Comparison of ENCODE assay signal across 10 cellular contexts in the genomic region with DNA sequence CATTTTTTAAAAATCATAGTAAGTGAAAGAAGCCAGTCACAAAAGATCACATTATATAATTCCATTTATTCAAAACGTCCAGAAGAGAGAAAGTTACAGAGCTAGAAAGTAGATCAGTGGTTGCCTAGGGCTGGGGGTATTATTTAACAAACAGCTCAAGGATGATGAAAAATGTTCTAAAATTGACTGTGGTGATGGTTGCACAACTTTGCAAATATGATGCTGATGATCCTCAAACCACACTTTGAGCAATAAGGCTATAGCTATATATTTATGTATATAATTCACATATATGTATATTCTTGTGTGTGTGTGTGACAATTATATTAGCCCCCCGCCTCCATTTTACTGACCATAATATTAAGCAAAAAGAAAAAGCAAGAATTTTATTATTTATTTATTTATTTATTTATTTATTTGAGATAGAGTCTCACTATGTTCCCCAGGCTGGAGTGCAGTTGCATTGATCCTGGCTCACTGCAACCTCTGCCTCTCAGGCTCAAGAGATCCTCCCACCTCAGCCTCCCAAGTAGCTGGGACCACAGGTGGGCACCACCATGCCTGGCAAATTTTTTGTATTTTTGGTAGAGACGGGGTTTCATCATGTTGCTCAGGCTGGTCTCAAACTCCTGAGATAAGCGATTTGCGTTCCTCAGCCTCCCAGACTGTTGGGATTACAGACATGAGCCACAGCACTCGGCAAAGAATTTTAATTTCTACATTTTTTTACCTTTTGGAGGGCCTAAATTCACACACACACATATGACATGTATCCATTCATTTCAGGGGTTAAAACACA. TPM values are rescaled to one million over a fixed set of nuclear protein-coding genes. Genes with fewer than 3 reads are reported as not detected.
DNase-seq lines count a peak whose midpoint lies in the region; ATAC-seq and TF ChIP-seq lines count a peak whose summit lies in the region.
"Had no signal": no experiment of that assay in that cellular context is flagged by ENCODE, and none has a peak within 500 bp of the region (broad histone marks: within the 10 kb centered on the region; RNA-seq: fewer than 3 reads in every experiment).

No MANE protein-coding gene starts in this region.

- H3K27me3 Mint-ChIP-seq in activated B cell treated with CpG ODN at 0.5 μM for 24 hours: no peaks in the 10 kb centered on the region
- H3K27me3 Mint-ChIP-seq in immature natural killer cell (ENCODE audit: low read depth in 3 of 3): peaks cover 5 to 7% (median 6%) of the 10 kb centered on the region in 3 donors

- TF ChIP-seq POLR2A in esophagus muscularis mucosa (IDR thresholded peaks at IDR 0.05; ENCODE audit: low read depth): no peak
- no peak for TF ChIP-seq POLR2A in tibial nerve (IDR thresholded peaks at IDR 0.05)

- H3K36me3 Mint-ChIP-seq in activated B cell treated with CpG ODN at 0.5 μM for 24 hours (ENCODE audit: low read depth) (peaks cover 34% of the 10 kb centered on the region), immature natural killer cell (peaks cover 3 to 10% (median 8%) of the 10 kb centered on the region in 3 donors)

- peak overlapping the region; percentile 90; the same call in 1 of the 2 replicates for H3K9ac ChIP-seq in BLaER1

- H3K4me1 ChIP-seq in BLaER1 (peaks cover 22% of the 10 kb centered on the region), esophagus muscularis mucosa (peaks cover 16 to 29% (median 27%) of the 10 kb centered on the region in 4 donors), tibial nerve (peaks cover 0 to 33% (median 9%) of the 10 kb centered on the region in 4 donors)

- WGBS in esophagus muscularis mucosa: 91% methylated on average over 6 of the region's 6 CpGs
- WGBS in tibial nerve, 2 donors: 86 to 87% methylated on average over 6 of the region's 6 CpGs

- peak overlapping the region; percentile 89 for H3K4me2 ChIP-seq in BLaER1

- peaks cover 32% of the 10 kb centered on the region for H3K4me1 Mint-ChIP-seq in activated B cell treated with CpG ODN at 0.5 μM for 24 hours
- peaks cover 16 to 42% of the 10 kb centered on the region in 2 donors for H3K4me1 Mint-ChIP-seq in immature natural killer cell

- H3K27ac Mint-ChIP-seq in activated B cell treated with CpG ODN at 0.5 μM for 24 hours (no peak overlapping the region), immature natural killer cell (no peak overlapping the region)

- POLR2A ChIA-PET in activated B cell treated with CpG ODN at 0.5 μM for 24 hours (lab: Charles Lee): no interaction called here

- CTCF ChIA-PET in activated B cell treated with CpG ODN at 0.5 μM for 24 hours (lab: Charles Lee): no interaction called here

- H3K36me3 ChIP-seq in BLaER1 (peaks cover 30% of the 10 kb centered on the region), esophagus muscularis mucosa (peaks cover 0 to 19% (median 5%) of the 10 kb centered on the region in 4 donors), tibial nerve (peaks cover 0 to 17% (median 0%) of the 10 kb centered on the region in 3 donors)
- H3K36me3 ChIP-seq: pancreas had no signal

- TF ChIP-seq EP300 in esophagus muscularis mucosa (IDR thresholded peaks at IDR 0.05): no peak
- no peak for TF ChIP-seq EP300 in tibial nerve (IDR thresholded peaks at IDR 0.05)

- H3K27me3 ChIP-seq in BLaER1: no peaks in the 10 kb centered on the region
- H3K27me3 ChIP-seq in esophagus muscularis mucosa: no peaks in the 10 kb centered on the region
- H3K27me3 ChIP-seq in tibial nerve: no peaks in the 10 kb centered on the region
- H3K27me3 ChIP-seq: pancreas had no signal

- H3K4me3 Mint-ChIP-seq in activated B cell treated with CpG ODN at 0.5 μM for 24 hours (peak overlapping the region; percentile 97), immature natural killer cell (peak overlapping the region in 4 of 5 donors; percentile 14 to 97 (median 27))

- H3K9me3 Mint-ChIP-seq in activated B cell treated with CpG ODN at 0.5 μM for 24 hours: peaks cover 3% of the 10 kb centered on the region
- H3K9me3 Mint-ChIP-seq in immature natural killer cell: no peaks in the 10 kb centered on the region

- intact Hi-C loops in activated B cell treated with CpG ODN at 0.5 μM for 24 hours (cut with micrococcal nuclease): loop anchor here (5.0 to 10.0 kb wide), 4 partner anchors 157 to 642 kb away; a partner anchor contains a TSS
- intact Hi-C loops in esophagus muscularis mucosa (cut with DNase I): no loop called here

- peaks cover 35% of the 10 kb centered on the region; the same call in 1 of the 2 replicates for H4K20me1 ChIP-seq in BLaER1

- DNase-seq in HFF-Myc (ENCODE audit: extremely low read depth, low read depth) (no peak), activated B cell treated with CpG ODN at 0.5 μM for 24 hours (no peak), immature natural killer cell (no peak), esophagus muscularis mucosa (ENCODE audit: extremely low spot score) (no peak), NCI-H82 treated with DMSO at 0.1 percent for 48 hours (lab: John Stamatoyannopoulos, UW; ENCODE audit: unreplicated experiment) (no peak), tibial nerve (ENCODE audit: low spot score in 2 of 2) (no peak), NCI-H1105 treated with DMSO at 0.1 percent for 48 hours (lab: John Stamatoyannopoulos, UW) (no peak)
- DNase-seq: GDM1, pancreas had no signal

- TF ChIP-seq CTCF in HFF-Myc (IDR thresholded peaks at IDR 0.05; ENCODE audit: low read depth, low read length, missing control alignments): no peak
- no peak for TF ChIP-seq CTCF in activated B cell treated with CpG ODN at 0.5 μM for 24 hours (IDR thresholded peaks at IDR 0.05)
- TF ChIP-seq CTCF in esophagus muscularis mucosa (IDR thresholded peaks at IDR 0.05): no peak
- no peak for TF ChIP-seq CTCF in tibial nerve (IDR thresholded peaks at IDR 0.05)

- H3K9me3 ChIP-seq in BLaER1: peaks cover 14% of the 10 kb centered on the region
- H3K9me3 ChIP-seq in esophagus muscularis mucosa: no peaks in the 10 kb centered on the region
- peaks cover 0 to 3% (median 0%) of the 10 kb centered on the region in 4 donors for H3K9me3 ChIP-seq in tibial nerve
- H3K9me3 ChIP-seq: pancreas had no signal

- ATAC-seq in activated B cell treated with CpG ODN at 0.5 μM for 24 hours (ENCODE audit: low read depth): no peak
- ATAC-seq: pancreas had no signal

- H3K27ac ChIP-seq in BLaER1 (no peak overlapping the region), esophagus muscularis mucosa (replicated peaks in 1 of 4) (no peak overlapping the region), tibial nerve (no peak overlapping the region)
- H3K27ac ChIP-seq: pancreas had no signal

- H3K4me3 ChIP-seq in BLaER1: peak overlapping the region; percentile 87
- peak overlapping the region; percentile 75 for H3K4me3 ChIP-seq in HFF-Myc (replicated peaks; ENCODE audit: low read depth, low read length)
- no peak overlapping the region for H3K4me3 ChIP-seq in esophagus muscularis mucosa
- H3K4me3 ChIP-seq in tibial nerve: no peak overlapping the region

RNA-seq across cellular contexts. Expression of a gene that starts 1.9 kb away (rescaled TPM):
- total RNA-seq in activated B cell treated with CpG ODN at 0.5 μM for 24 hours (57.5 and 63.1 TPM in 2 replicates), esophagus muscularis mucosa (10 to 100 TPM in 3 of 4 donors, 1 to 10 TPM in 1; 8.2 to 17.6 (median 12.8) TPM), tibial nerve (10 to 100 TPM in 3 of 4 donors, 1 to 10 TPM in 1; 9.8 to 18.3 (median 12.4) TPM)
- 10 to 100 TPM in 2 of 3 donors, 1 to 10 TPM in 1; 5.3 to 21.8 (median 17.8) TPM for polyA plus RNA-seq in immature natural killer cell

RNA-seq across cellular contexts. Expression of a gene that starts 2.5 kb away (rescaled TPM):
- total RNA-seq in activated B cell treated with CpG ODN at 0.5 μM for 24 hours (10.6 and 12.0 TPM in 2 replicates), esophagus muscularis mucosa (10 to 100 TPM in 3 of 4 donors, 1 to 10 TPM in 1; 8.0 to 16.6 (median 12.8) TPM), tibial nerve (10 to 100 TPM; 14.4 to 32.6 (median 19.7) TPM)
- polyA plus RNA-seq in immature natural killer cell: 1 to 10 TPM; 1.5 to 5.4 (median 2.9) TPM

RNA-seq across cellular contexts. Expression of a gene that starts 38.0 kb away (rescaled TPM):
- total RNA-seq in activated B cell treated with CpG ODN at 0.5 μM for 24 hours (7.3 and 10.2 TPM in 2 replicates), esophagus muscularis mucosa (10 to 100 TPM in 2 of 4 donors, 1 to 10 TPM in 2; 9.6 to 14.4 (median 11.8) TPM), tibial nerve (10 to 100 TPM; 12.3 to 70.2 (median 32.7) TPM)
- polyA plus RNA-seq in immature natural killer cell: 1 to 10 TPM; 4.6 to 4.9 (median 4.7) TPM

Comparison
In these comparisons a context has a peak if more than half of its experiments do, and no peak if none do; other contexts are left out.
1. H3K4me3 ChIP-seq: peak in BLaER1 (single experiment) and HFF-Myc (single experiment); none in esophagus muscularis mucosa (0 of 4) and tibial nerve (0 of 4).